ENCODE assay signal across 8 cellular contexts in the genomic region with DNA sequence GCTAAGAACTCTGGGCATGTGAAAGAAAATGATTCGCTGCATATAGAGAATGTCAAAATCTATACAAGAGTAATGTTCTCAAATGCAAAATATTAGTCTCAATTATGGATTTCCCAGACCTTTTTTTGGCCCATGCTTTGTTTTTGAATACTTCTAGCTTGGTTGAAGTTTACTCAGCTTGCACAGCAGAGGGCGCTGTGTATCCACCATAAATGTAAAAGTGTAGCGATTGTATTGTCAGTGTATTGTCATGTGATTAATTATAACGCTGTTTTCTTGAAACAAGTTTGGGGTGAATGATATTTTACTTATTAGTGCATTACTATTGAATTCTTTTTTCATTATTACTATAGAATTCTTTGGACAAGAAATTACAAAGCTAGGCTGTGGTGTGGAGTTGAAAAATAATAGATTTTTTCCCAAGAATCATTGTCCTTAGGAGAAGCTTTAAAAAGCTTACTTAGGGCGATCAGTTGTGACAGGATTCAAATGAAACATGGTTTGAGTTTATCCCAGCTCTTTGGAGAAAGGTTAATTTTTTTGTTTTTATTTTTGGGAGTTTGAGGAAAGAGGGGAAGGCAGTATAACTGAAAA.
DNase-seq lines count a peak whose midpoint lies in the region; ATAC-seq, FAIRE-seq and TF ChIP-seq lines count a peak whose summit lies in the region.

No MANE protein-coding gene starts in this region.

- H3K4me1 Mint-ChIP-seq in progenitor cell of endocrine pancreas (ENCODE audit: low read depth) = peaks cover 18% of the 10 kb centered on the region

- peaks cover 24% of the 10 kb centered on the region for H3K36me3 Mint-ChIP-seq in progenitor cell of endocrine pancreas (ENCODE audit: insufficient read depth)

- no peak overlapping the region for H3K27ac ChIP-seq in RWPE1
- no peak overlapping the region for H3K27ac ChIP-seq in vagina

- peak; percentile 88 for ATAC-seq in GM21367 (IDR thresholded peaks at IDR 0.05; ENCODE audit: unreplicated experiment)

- CTCF ChIA-PET in RWPE1 (lab: Yijun Ruan, JAX) = interaction anchor here (0.6 to 1.0 kb wide), 5 partner anchors 40 to 247 kb away, joined by 3 to 6 read pairs (median 3); no protein-coding TSS in a partner anchor

- no peaks in the 10 kb centered on the region for H3K27me3 Mint-ChIP-seq in progenitor cell of endocrine pancreas

- no peak overlapping the region for H3K27ac Mint-ChIP-seq in progenitor cell of endocrine pancreas

- TF ChIP-seq POLR2A in vagina (IDR thresholded peaks at IDR 0.05) = no peak

- H3K9me3 Mint-ChIP-seq in progenitor cell of endocrine pancreas (ENCODE audit: low read depth) = no peaks in the 10 kb centered on the region

- H3K4me1 ChIP-seq in vagina = no peaks in the 10 kb centered on the region

- POLR2A ChIA-PET in RWPE1 (lab: Yijun Ruan, JAX; ENCODE audit: low non-redundant PET) = no interaction called here

- FAIRE-seq in D721Med (lab: Jason Lieb, UNC) = peak; percentile 99

- no peak for DNase-seq in D721Med (ENCODE audit: insufficient read length, low spot score)
- peak; percentile 31 for DNase-seq in HT1080 (ENCODE audit: low read depth)
- DNase-seq in RWPE1 (ENCODE audit: low spot score) = peak; percentile 1
- peak; percentile 22 for DNase-seq in activated effector memory CD4-positive, alpha-beta T cell treated with Interleukin-2 at 50 U/mL for 16 hours
- DNase-seq in foreskin melanocyte = peak; percentile 40
- DNase-seq in progenitor cell of endocrine pancreas (ENCODE audit: low spot score, unreplicated experiment) = peak; percentile 19
- no peak for DNase-seq in vagina (ENCODE audit: extremely low spot score in 2 of 2)

- no peaks in the 10 kb centered on the region for H3K27me3 ChIP-seq in vagina

- peaks cover 0 to 6% of the 10 kb centered on the region in 2 donors for H3K36me3 ChIP-seq in vagina

- H3K4me3 Mint-ChIP-seq in progenitor cell of endocrine pancreas (ENCODE audit: low read depth) = no peak overlapping the region

- intact Hi-C loops in vagina (cut with DNase I) = no loop called here

- H3K9me3 ChIP-seq in vagina = no peaks in the 10 kb centered on the region

- TF ChIP-seq CTCF in D721Med (IDR thresholded peaks at IDR 0.05; ENCODE audit: insufficient read depth, missing control alignments) (peak; percentile 90), RWPE1 (conservative IDR thresholded peaks at IDR 0.05; ENCODE audit: low read depth) (peak; percentile 78), progenitor cell of endocrine pancreas (IDR thresholded peaks at IDR 0.05; ENCODE audit: unreplicated experiment) (peak; percentile 96), vagina (IDR thresholded peaks at IDR 0.05) (peak; percentile 53 to 64 (median 56))

- no peak overlapping the region for H3K4me3 ChIP-seq in vagina

Comparison
In these comparisons a context has a peak if more than half of its experiments do, and no peak if none do; other contexts are left out.
1. DNase-seq: peak in HT1080 (single experiment), RWPE1 (single experiment), activated effector memory CD4-positive, alpha-beta T cell treated with Interleukin-2 at 50 U/mL for 16 hours (single experiment), foreskin melanocyte (single experiment) and progenitor cell of endocrine pancreas (single experiment); none in D721Med (single experiment) and vagina (0 of 2).
2. Peak in every context shown above with its lines, with median percentiles within 50 percentile points of each other: CTCF ChIP-seq.